Comparison of ENCODE assay signal across 8 cellular contexts in the genomic region with DNA sequence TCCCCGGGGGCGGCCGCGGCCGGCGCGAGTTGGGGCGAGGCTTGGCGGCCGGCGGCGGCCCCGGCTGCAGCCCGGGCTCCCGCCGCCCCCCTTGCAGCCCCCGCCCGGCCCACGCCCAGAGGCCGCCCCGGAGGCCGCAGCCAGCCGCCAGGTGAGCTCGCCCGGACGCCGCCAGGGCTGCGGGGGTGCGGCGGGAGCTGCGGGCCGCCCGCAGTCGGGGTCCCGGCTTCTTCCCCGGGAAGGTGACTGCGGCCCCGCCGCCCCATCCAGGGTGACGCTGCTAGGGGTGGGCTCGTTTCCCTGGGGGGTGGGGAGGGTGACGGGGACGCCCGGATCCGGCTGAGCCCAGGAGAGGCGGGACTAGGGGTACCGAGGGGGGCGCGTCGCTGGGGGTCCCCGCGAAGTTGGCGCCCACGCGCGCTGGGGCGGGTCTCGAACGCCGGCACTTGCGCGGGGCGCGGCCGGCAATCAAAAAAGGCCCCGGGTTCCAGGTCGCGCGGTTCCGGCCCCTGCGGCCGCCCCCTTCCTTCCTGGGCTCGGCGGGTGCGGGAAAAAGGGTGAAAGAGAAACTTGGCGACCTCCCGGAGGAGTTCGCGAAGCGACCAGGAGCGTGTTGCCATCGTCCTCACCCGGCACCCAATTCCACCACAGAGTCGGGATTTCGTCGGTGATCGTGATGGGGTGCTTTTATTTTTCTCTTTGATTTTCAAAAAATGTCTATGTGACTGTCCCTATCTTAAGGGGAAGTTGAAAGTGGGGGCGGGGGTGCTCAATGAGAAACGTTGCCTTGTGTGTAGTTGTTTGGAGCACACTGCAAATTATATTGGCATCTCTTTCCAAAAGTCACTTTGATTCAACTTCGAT. TPM values are rescaled to one million over a fixed set of nuclear protein-coding genes. Genes with fewer than 3 reads are reported as not detected.
DNase-seq lines count a peak whose midpoint lies in the region; ATAC-seq and TF ChIP-seq lines count a peak whose summit lies in the region.

No MANE protein-coding gene starts in this region.

- CTCF ChIA-PET in IMR-90 (lab: Yijun Ruan, JAX), result no interaction called here

- in situ Hi-C loops in IMR-90 (cut with MboI; ENCODE audit: low sequenced_read_pairs), result no loop called here

- H3K4me2 ChIP-seq in DOHH2 (ENCODE audit: low read length) (peak overlapping the region; percentile 79), IMR-90 (ENCODE audit: low read depth, low read length) (peak overlapping the region; percentile 99), mesenchymal stem cell (ENCODE audit: low read length, poor library complexity, severe bottlenecking) (peak overlapping the region; percentile 40)

- H3K9me3 ChIP-seq in DOHH2 (ENCODE audit: control insufficient read depth, insufficient read depth, low read length), result no peaks in the 10 kb centered on the region
- H3K9me3 ChIP-seq in IMR-90 (ENCODE audit: control insufficient read depth, insufficient read depth, low read length), result no peaks in the 10 kb centered on the region
- no peaks in the 10 kb centered on the region for H3K9me3 ChIP-seq in mesenchymal stem cell (ENCODE audit: control insufficient read depth, low read length)

- H3K14ac ChIP-seq in IMR-90 (replicated peaks; ENCODE audit: low read depth, low read length) (peak overlapping the region; percentile 87), mesenchymal stem cell (ENCODE audit: low read length in 2 of 2) (peak overlapping the region in 1 of 2 experiments; percentile 77)

- no peak for TF ChIP-seq CTCF in DOHH2 (IDR thresholded peaks at IDR 0.05; ENCODE audit: low read depth, low read length, poor library complexity, severe bottlenecking)
- no peak for TF ChIP-seq CTCF in IMR-90 (conservative IDR thresholded peaks at IDR 0.05; ENCODE audit: low read depth, low read length)

- H3K18ac ChIP-seq in IMR-90 (ENCODE audit: low read depth, low read length), result peak overlapping the region; percentile 79
- H3K18ac ChIP-seq in mesenchymal stem cell (ENCODE audit: low read depth in 1 of 2, low read length in 2 of 2), result peak overlapping the region; percentile 81 to 82

- H3K9me1 ChIP-seq in IMR-90 (ENCODE audit: insufficient read depth, low read length), result peaks cover 7% of the 10 kb centered on the region

- H2BK5ac ChIP-seq in IMR-90 (ENCODE audit: low read depth, low read length, poor library complexity, severe bottlenecking) (peak overlapping the region; percentile 75), mesenchymal stem cell (ENCODE audit: low read depth, low read length, poor library complexity, severe bottlenecking) (peak overlapping the region; percentile 71)

- peaks cover 35% of the 10 kb centered on the region for H3K36me3 ChIP-seq in DOHH2 (ENCODE audit: control insufficient read depth, low read length)
- no peaks in the 10 kb centered on the region; the same call in 1 of the 2 replicates for H3K36me3 ChIP-seq in IMR-90 (ENCODE audit: control insufficient read depth, insufficient read depth, low read length)
- peaks cover 4 to 13% of the 10 kb centered on the region in 2 experiments for H3K36me3 ChIP-seq in mesenchymal stem cell (ENCODE audit: control insufficient read depth in 1 of 2, insufficient read depth in 2 of 2, low read depth in 1 of 2, low read length in 2 of 2)

- H4K91ac ChIP-seq in IMR-90 (ENCODE audit: insufficient read depth, low read depth, low read length) (peak overlapping the region; percentile 81), mesenchymal stem cell (ENCODE audit: low read length) (peak overlapping the region; percentile 79)

- dilution Hi-C loops in IMR-90 (cut with HindIII; ENCODE audit: low sequenced_read_pairs, unreplicated experiment), result no loop called here

- H4K8ac ChIP-seq in IMR-90 (ENCODE audit: low read depth in 2 of 2, low read length in 2 of 2) (peak overlapping the region; percentile 53 to 89), mesenchymal stem cell (ENCODE audit: low read length) (peak overlapping the region; percentile 82)

- BruUV-seq in IMR-90 (replicated peaks; lab: Mats Ljungman, UMichigan), result no TSS peak

- POLR2A ChIA-PET in IMR-90 (lab: Charles Lee; ENCODE audit: unreplicated experiment), result no interaction called here

- peak overlapping the region in 1 of 2 experiments; percentile 71 for H2BK12ac ChIP-seq in mesenchymal stem cell (ENCODE audit: low read length in 2 of 2)

- peak overlapping the region; percentile 77 for H2BK120ac ChIP-seq in IMR-90 (ENCODE audit: low read depth, low read length)
- peak overlapping the region; percentile 95 for H2BK120ac ChIP-seq in mesenchymal stem cell (ENCODE audit: low read depth, low read length)

- no peak for TF ChIP-seq RAD21 in IMR-90 (IDR thresholded peaks at IDR 0.05; ENCODE audit: low read length)

- H3K79me2 ChIP-seq in DOHH2 (ENCODE audit: control insufficient read depth, low read length), result peaks cover 94% of the 10 kb centered on the region

- H3K56ac ChIP-seq in IMR-90 (ENCODE audit: extremely low read depth, insufficient read depth, low read length), result peak overlapping the region; percentile 48

- H3K23ac ChIP-seq in IMR-90 (ENCODE audit: low read depth, low read length) (peak overlapping the region; percentile 99), mesenchymal stem cell (ENCODE audit: low read length in 2 of 2) (peak overlapping the region in 1 of 2 experiments; percentile 48)

- peak overlapping the region; percentile 57 for H3K27ac ChIP-seq in DOHH2 (ENCODE audit: low read depth, low read length)
- H3K27ac ChIP-seq in IMR-90 (ENCODE audit: insufficient read depth, low read length), result peak overlapping the region; percentile 69
- no peak overlapping the region for H3K27ac ChIP-seq in mesenchymal stem cell (ENCODE audit: low read length, poor library complexity, severe bottlenecking)

- H2BK15ac ChIP-seq in IMR-90 (ENCODE audit: low read depth, low read length) (no peak overlapping the region; the same call in 2 of the 3 replicates), mesenchymal stem cell (ENCODE audit: low read depth, poor library complexity, severe bottlenecking) (peak overlapping the region; percentile 63)

- H2AFZ ChIP-seq in IMR-90 (replicated peaks; ENCODE audit: low read length, poor library complexity), result peak overlapping the region; percentile 89
- H2AFZ ChIP-seq in mesenchymal stem cell (ENCODE audit: low read depth, low read length), result no peak overlapping the region

- H2BK20ac ChIP-seq in IMR-90 (ENCODE audit: low read depth, low read length), result peak overlapping the region; percentile 70

- H3K4me3 ChIP-seq in DOHH2 (ENCODE audit: low read length) (peak overlapping the region; percentile 79), IMR-90 (ENCODE audit: insufficient read depth, low read depth, low read length) (peak overlapping the region; percentile 94), mesenchymal stem cell (ENCODE audit: insufficient read depth in 1 of 2, low read depth in 1 of 2, low read length in 2 of 2) (peak overlapping the region; percentile 74 to 86)

- 0% methylated on average over 4 of the region's 90 CpGs; no CpG with 5 or more reads in 1 of the 2 experiments for WGBS in IMR-90 (ENCODE audit: extremely low coverage in 2 of 2, insufficient read length in 1 of 2), 2 experiments
- WGBS in mesenchymal stem cell, result under 1% methylated on average over 29 of the region's 90 CpGs

- no peaks in the 10 kb centered on the region for H3F3A ChIP-seq in DOHH2 (ENCODE audit: control insufficient read depth, insufficient read depth)

- no peak for TF ChIP-seq POLR2A in IMR-90 (IDR thresholded peaks at IDR 0.05; ENCODE audit: low read depth, low read length)

- H3K4me1 ChIP-seq in DOHH2 (ENCODE audit: control insufficient read depth, low read length) (peaks cover 39% of the 10 kb centered on the region), IMR-90 (ENCODE audit: control insufficient read depth, insufficient read depth, low read length) (peaks cover 3% of the 10 kb centered on the region; the same call in 1 of the 2 replicates), mesenchymal stem cell (ENCODE audit: control insufficient read depth, insufficient read depth, low read depth, low read length) (peaks cover 4% of the 10 kb centered on the region)

- peak overlapping the region; percentile 82 for H3K9ac ChIP-seq in IMR-90 (ENCODE audit: low read depth, low read length)
- H3K9ac ChIP-seq in mesenchymal stem cell (ENCODE audit: low read length), result peak overlapping the region; percentile 92

- peak overlapping the region; percentile 96 for H2AK9ac ChIP-seq in IMR-90 (replicated peaks; ENCODE audit: low read depth, low read length, poor library complexity)

- H3K79me1 ChIP-seq in IMR-90 (ENCODE audit: low read depth in 1 of 2, low read length in 2 of 2), result peaks cover 41 to 67% of the 10 kb centered on the region in 2 experiments
- peaks cover 25% of the 10 kb centered on the region for H3K79me1 ChIP-seq in mesenchymal stem cell (replicated peaks; ENCODE audit: low read length, poor library complexity, severe bottlenecking)

- H3K27me3 ChIP-seq in DOHH2 (ENCODE audit: control insufficient read depth, low read length) (no peaks in the 10 kb centered on the region), IMR-90 (ENCODE audit: control insufficient read depth, insufficient read depth, low read length) (no peaks in the 10 kb centered on the region), mesenchymal stem cell (ENCODE audit: control insufficient read depth in 1 of 2, insufficient read depth in 1 of 2, low read length in 2 of 2) (no peaks in the 10 kb centered on the region)

- H2AK5ac ChIP-seq in IMR-90 (ENCODE audit: low read depth, low read length), result peak overlapping the region; percentile 86
- H2AK5ac ChIP-seq in mesenchymal stem cell (ENCODE audit: low read length, severe bottlenecking), result no peak overlapping the region

- DNase-seq in IMR-90, result no peak
- DNase-seq in activated CD4-positive, alpha-beta T cell treated with anti-CD3 and anti-CD28 coated beads, Interleukin-2, amount 50 U/mL, for 24 hours (ENCODE audit: low read depth in 1 of 2, low spot score in 1 of 2), result peak; percentile 22 to 30
- DNase-seq in effector CD4-positive, alpha-beta T cell, result peak; percentile 23
- DNase-seq in mesenchymal stem cell, result peak; percentile 27
- DNase-seq in stimulated activated CD8-positive, alpha-beta memory T cell treated with anti-CD3 and anti-CD28 coated beads, Interleukin-15, amount 100 ng/mL, for 4 hours (ENCODE audit: low read depth in 2 of 2), result peak; percentile 12 to 42

- intact Hi-C loops in IMR-90 (cut with micrococcal nuclease), result loop anchor here (5.0 kb wide), 1 partner anchor 113 kb away; no protein-coding TSS in a partner anchor

- H4K5ac ChIP-seq in IMR-90 (ENCODE audit: low read depth, low read length), result peak overlapping the region; percentile 82

- H4K20me1 ChIP-seq in DOHH2 (ENCODE audit: control insufficient read depth, insufficient read depth, low read depth, low read length), result 0 out of 2 replicates have a peak, but pooled peaks cover 2% of the 10 kb centered on the region
- no peaks in the 10 kb centered on the region; the same call in 1 of the 2 replicates for H4K20me1 ChIP-seq in IMR-90 (ENCODE audit: insufficient read depth, low read length)

- H3K9me2 ChIP-seq in DOHH2 (replicated peaks; ENCODE audit: control insufficient read depth, low read length), result no peaks in the 10 kb centered on the region

- H3K4ac ChIP-seq in IMR-90 (ENCODE audit: low read depth, low read length) (peak overlapping the region; percentile 68), mesenchymal stem cell (ENCODE audit: low read depth in 1 of 2, low read length in 2 of 2) (peak overlapping the region in 1 of 2 experiments; percentile 56)

- ATAC-seq in GM21447 (IDR thresholded peaks at IDR 0.05; ENCODE audit: unreplicated experiment) (peak; percentile 34), IMR-90 (ENCODE audit: low read depth) (peak; percentile 66), GM18873 (IDR thresholded peaks at IDR 0.05; ENCODE audit: low FRiP score, unreplicated experiment) (no peak)

RNA-seq across cellular contexts. Expression of a gene that starts 0.6 kb away (rescaled TPM):
- total RNA-seq in IMR-90 (2012; rRNA removed), result 11.9 and 13.6 TPM in 2 replicates
- polyA plus RNA-seq in IMR-90 (2012; rRNA removed), result 8.6 and 11.3 TPM in 2 replicates
- 3.4 and 4.2 TPM in 2 replicates for polyA plus RNA-seq in IMR-90 (2012; cell fraction: cytosol; rRNA removed)
- polyA plus RNA-seq in IMR-90 (2012; cell fraction: nucleus; rRNA removed; ENCODE audit: low replicate concordance), result 32.4 and 57.9 TPM in 2 replicates
- 9.5 TPM for polyA plus RNA-seq in mesenchymal stem cell (2013, experiment 1 of 2)
- polyA plus RNA-seq in mesenchymal stem cell (2013, experiment 2 of 2), result 8.8 TPM

RNA-seq across cellular contexts. Expression of a gene that starts 0.6 kb away (rescaled TPM):
- total RNA-seq in IMR-90 (2012; rRNA removed), result 25.8 and 51.7 TPM in 2 replicates
- polyA plus RNA-seq in IMR-90 (2012; rRNA removed), result 43.5 and 55.9 TPM in 2 replicates
- polyA plus RNA-seq in IMR-90 (2012; cell fraction: cytosol; rRNA removed), result 5.6 and 12.9 TPM in 2 replicates
- polyA plus RNA-seq in IMR-90 (2012; cell fraction: nucleus; rRNA removed; ENCODE audit: low replicate concordance), result 0.88 and 13.1 TPM in 2 replicates
- polyA plus RNA-seq in mesenchymal stem cell (2013, experiment 1 of 2), result 59.6 TPM
- polyA plus RNA-seq in mesenchymal stem cell (2013, experiment 2 of 2), result 61.7 TPM

RNA-seq across cellular contexts. Expression of a gene that starts 45.1 kb away (rescaled TPM):
- not detected in 2 replicates for total RNA-seq in IMR-90 (2012; rRNA removed)
- polyA plus RNA-seq in IMR-90 (2012; rRNA removed), result not detected in 2 replicates
- not detected in 2 replicates for polyA plus RNA-seq in IMR-90 (2012; cell fraction: cytosol; rRNA removed)
- not detected in 2 replicates for polyA plus RNA-seq in IMR-90 (2012; cell fraction: nucleus; rRNA removed; ENCODE audit: low replicate concordance)
- polyA plus RNA-seq in mesenchymal stem cell (2013, experiment 1 of 2), result not detected
- not detected for polyA plus RNA-seq in mesenchymal stem cell (2013, experiment 2 of 2)

RNA-seq across cellular contexts. Expression of a gene that starts 47.9 kb away (rescaled TPM):
- total RNA-seq in IMR-90 (2012; rRNA removed), result not detected in 2 replicates
- not detected in 2 replicates for polyA plus RNA-seq in IMR-90 (2012; rRNA removed)
- polyA plus RNA-seq in IMR-90 (2012; cell fraction: cytosol; rRNA removed), result not detected in 2 replicates
- polyA plus RNA-seq in IMR-90 (2012; cell fraction: nucleus; rRNA removed; ENCODE audit: low replicate concordance), result not detected in 2 replicates
- 0.88 TPM for polyA plus RNA-seq in mesenchymal stem cell (2013, experiment 1 of 2)
- polyA plus RNA-seq in mesenchymal stem cell (2013, experiment 2 of 2), result 0.63 TPM

Comparison
In these comparisons a context has a peak if more than half of its experiments do, and no peak if none do; other contexts are left out.
1. H3K4me2 ChIP-seq: peak in every context shown above with its lines; median percentile 99 in IMR-90; 79 in DOHH2; 40 in mesenchymal stem cell.